ENCODE assay signal across 8 cellular contexts in genomic region chr9:125190371-125190801, GRCh38.
A peak's percentile ranks its signal among the peaks of the same experiment; 100 is the strongest.
DNase-seq lines count a peak whose midpoint lies in the region; ATAC-seq and TF ChIP-seq lines count a peak whose summit lies in the region.

No MANE protein-coding gene starts in this region.

- H3K4me1 Mint-ChIP-seq in nephron progenitor cell, result peaks cover 26% of the 10 kb centered on the region

- H3K9ac ChIP-seq in SU-DHL-6 (ENCODE audit: low read length), result peak overlapping the region; percentile 84

- no peaks in the 10 kb centered on the region for H3K9me3 Mint-ChIP-seq in nephron progenitor cell

- H3K27ac Mint-ChIP-seq in nephron progenitor cell, result peak overlapping the region; percentile 90

- H3K27ac ChIP-seq in SU-DHL-6 (ENCODE audit: low read depth, low read length), result peak overlapping the region; percentile 62
- peak overlapping the region; percentile 96 for H3K27ac ChIP-seq in effector memory CD4-positive, alpha-beta T cell (ENCODE audit: insufficient read depth, low read length, poor library complexity, severe bottlenecking)

- H3K27me3 Mint-ChIP-seq in nephron progenitor cell (ENCODE audit: low read depth, poor library complexity), result no peaks in the 10 kb centered on the region

- ATAC-seq in HG03045 (IDR thresholded peaks at IDR 0.05; ENCODE audit: unreplicated experiment) (no peak), GM19463 (IDR thresholded peaks at IDR 0.05; ENCODE audit: unreplicated experiment) (no peak)

- H3K9me3 ChIP-seq in SU-DHL-6 (ENCODE audit: insufficient read depth, low read length), result no peaks in the 10 kb centered on the region
- no peaks in the 10 kb centered on the region for H3K9me3 ChIP-seq in effector memory CD4-positive, alpha-beta T cell (ENCODE audit: control insufficient read depth, low read length)

- peak overlapping the region; percentile 88 for H3K4me2 ChIP-seq in SU-DHL-6 (ENCODE audit: low read depth, low read length, poor library complexity, severe bottlenecking)

- no peaks in the 10 kb centered on the region for H3K27me3 ChIP-seq in SU-DHL-6 (ENCODE audit: low read length)
- H3K27me3 ChIP-seq in effector memory CD4-positive, alpha-beta T cell (replicated peaks; ENCODE audit: control insufficient read depth, insufficient read depth, low read length, poor library complexity, severe bottlenecking), result no peaks in the 10 kb centered on the region

- no peaks in the 10 kb centered on the region for H3K36me3 Mint-ChIP-seq in nephron progenitor cell (ENCODE audit: low read depth)

- no peaks in the 10 kb centered on the region for H4K20me1 ChIP-seq in SU-DHL-6 (ENCODE audit: low read depth, low read length)

- peak overlapping the region; percentile 96 for H3K4me3 Mint-ChIP-seq in nephron progenitor cell

- no peaks in the 10 kb centered on the region for H3K9me2 ChIP-seq in SU-DHL-6 (replicated peaks; ENCODE audit: insufficient read depth, low read length)

- H3K36me3 ChIP-seq in SU-DHL-6 (ENCODE audit: low read length), result no peaks in the 10 kb centered on the region
- H3K36me3 ChIP-seq in effector memory CD4-positive, alpha-beta T cell (ENCODE audit: control insufficient read depth, insufficient read depth, low read length), result no peaks in the 10 kb centered on the region

- TF ChIP-seq CTCF in SU-DHL-6 (IDR thresholded peaks at IDR 0.05; ENCODE audit: insufficient read depth, low read length, poor library complexity, severe bottlenecking) (no peak), nephron progenitor cell (IDR thresholded peaks at IDR 0.05) (no peak)

- DNase-seq in NCI-H1105 treated with DMSO at 0.1 percent for 48 hours (lab: John Stamatoyannopoulos, UW) (peak; percentile 14), NCI-H1105 (lab: John Stamatoyannopoulos, UW) (no peak), nephron progenitor cell (peak; percentile 11), 8988T (no peak)
- DNase-seq in effector memory CD4-positive, alpha-beta T cell, result no peak

- H3K79me2 ChIP-seq in SU-DHL-6 (ENCODE audit: insufficient read depth, low read length), result peaks cover 50% of the 10 kb centered on the region

- H3K4me1 ChIP-seq in effector memory CD4-positive, alpha-beta T cell (ENCODE audit: control insufficient read depth, insufficient read depth, low read length, poor library complexity, severe bottlenecking), result peaks cover 44% of the 10 kb centered on the region

- no peaks in the 10 kb centered on the region for H3F3A ChIP-seq in SU-DHL-6 (ENCODE audit: insufficient read depth)

- H2AFZ ChIP-seq in SU-DHL-6 (ENCODE audit: low read depth, low read length, severe bottlenecking), result peak overlapping the region; percentile 72

- peak overlapping the region; percentile 86 for H3K4me3 ChIP-seq in SU-DHL-6 (ENCODE audit: insufficient read depth, low read length, poor library complexity, severe bottlenecking)
- peak overlapping the region; percentile 99 for H3K4me3 ChIP-seq in effector memory CD4-positive, alpha-beta T cell (ENCODE audit: insufficient read depth, low read depth, low read length, poor library complexity, severe bottlenecking)

Comparison
In these comparisons a context has a peak if more than half of its experiments do, and no peak if none do; other contexts are left out.
1. DNase-seq: peak in NCI-H1105 treated with DMSO at 0.1 percent for 48 hours (single experiment) and nephron progenitor cell (single experiment); none in NCI-H1105 (single experiment), effector memory CD4-positive, alpha-beta T cell (0 of 3) and 8988T (single experiment).